Comparison of ENCODE assay signal across 27 cellular contexts in the genomic region with DNA sequence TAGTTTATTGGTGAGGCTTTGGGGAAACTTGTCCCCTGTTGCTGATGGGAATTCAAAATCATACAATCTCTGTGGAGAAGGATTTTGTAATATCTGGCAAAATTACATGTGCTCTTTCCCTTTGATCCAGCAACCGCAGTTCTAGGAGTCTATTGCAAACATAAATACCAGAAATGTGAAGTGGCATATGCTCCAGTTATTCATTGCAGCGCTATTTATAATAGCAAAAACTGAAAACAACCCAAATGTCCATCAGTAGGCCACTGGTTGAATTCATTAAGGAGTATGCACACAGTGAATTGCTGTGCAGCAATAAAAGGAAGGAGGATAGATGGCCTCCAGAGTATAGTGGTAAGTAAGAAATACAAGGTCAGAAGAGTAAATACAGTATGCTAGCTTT.
DNase-seq lines count a peak whose midpoint lies in the region; ATAC-seq, FAIRE-seq and TF ChIP-seq lines count a peak whose summit lies in the region.
"Had no signal": no experiment of that assay in that cellular context is flagged by ENCODE, and none has a peak within 500 bp of the region (broad histone marks: within the 10 kb centered on the region; RNA-seq: fewer than 3 reads in every experiment).

No MANE protein-coding gene starts in this region.

- no peak for TF ChIP-seq CTCF in liver (IDR thresholded peaks at IDR 0.05; ENCODE audit: low read depth, low read length, missing input control)
- no peak for TF ChIP-seq CTCF in HepG2 (CRISPR knock-in tag; IDR thresholded peaks at IDR 0.05)
- no peak for TF ChIP-seq CTCF in endothelial cell (IDR thresholded peaks at IDR 0.05; ENCODE audit: unreplicated experiment)

- in situ Hi-C loops in HepG2 (cut with HindIII; ENCODE audit: extremely low pct_ligation_motif_present, low pct_unique_long_range_greater_than_20kb) = no loop called here

- intact Hi-C loops in HepG2 (cut with micrococcal nuclease; ENCODE audit: unreplicated experiment) = no loop called here

- no peak for ATAC-seq in HepG2
- ATAC-seq: A549; foreskin keratinocyte; naive thymus-derived CD8-positive, alpha-beta T cell had no signal

- no peak overlapping the region for H3K4me3 Mint-ChIP-seq in endothelial cell (ENCODE audit: unreplicated experiment)
- H3K4me3 Mint-ChIP-seq: CD4-positive, alpha-beta T cell had no signal

- POLR2A ChIA-PET in HepG2 (lab: Yijun Ruan, JAX) = no interaction called here

- 44% methylated on average over 2 of the region's 2 CpGs for WGBS in liver
- WGBS in HepG2 (ENCODE audit: low lambda C conversion rate) = 13% methylated on average over 2 of the region's 2 CpGs

- DNase-seq in HepG2 (ENCODE audit: low spot score) (no peak), amniotic epithelial cell (ENCODE audit: low read depth) (peak; percentile 91), iris pigment epithelial cell (ENCODE audit: low read depth) (peak; percentile 75), NCI-H524 (lab: John Stamatoyannopoulos, UW) (no peak), RCC 7860 (ENCODE audit: low spot score) (no peak), endothelial cell (ENCODE audit: low spot score) (no peak), HTR-8/SVneo (ENCODE audit: insufficient read length, low spot score) (no peak)
- DNase-seq: activated naive CD4-positive, alpha-beta T cell; aorta; CD4-positive, alpha-beta T cell; cerebellar nuclear complex; effector CD8-positive, alpha-beta T cell; foreskin keratinocyte; kidney; mesendoderm; naive thymus-derived CD8-positive, alpha-beta T cell; NCI-H1092; NCI-H2081; NCI-H526 treated with DMSO at 0.1 percent for 48 hours; SHP77 treated with DMSO at 0.1 percent for 48 hours; stimulated activated CD4-positive, alpha-beta T cell treated with anti-CD3 and anti-CD28 coated beads, Interleukin-4, amount 100 ng/mL, for 4 hours had no signal

- H4K20me1 ChIP-seq in HepG2 (ENCODE audit: insufficient read depth, low read length) = no peaks in the 10 kb centered on the region

- no peak for TF ChIP-seq EP300 in HepG2 (IDR thresholded peaks at IDR 0.05; ENCODE audit: low read depth in 2 of 2, low read length in 2 of 2)
- TF ChIP-seq EP300 in HepG2 (CRISPR knock-in tag; IDR thresholded peaks at IDR 0.05; ENCODE audit: borderline replicate concordance) = no peak

- H3K4me1 ChIP-seq in liver (ENCODE audit: control insufficient read depth in 4 of 4, insufficient read depth in 4 of 4, low read length in 3 of 4) = peaks cover 0 to 5% (median 0%) of the 10 kb centered on the region in 4 donors
- H3K4me1 ChIP-seq in HepG2 (ENCODE audit: insufficient read depth, low read length) = peaks cover 49% of the 10 kb centered on the region

- no peak overlapping the region for H3K27ac Mint-ChIP-seq in endothelial cell (ENCODE audit: unreplicated experiment)
- H3K27ac Mint-ChIP-seq: CD4-positive, alpha-beta T cell; naive thymus-derived CD8-positive, alpha-beta T cell had no signal

- H3K9me3 Mint-ChIP-seq in endothelial cell (ENCODE audit: unreplicated experiment) = no peaks in the 10 kb centered on the region
- H3K9me3 Mint-ChIP-seq: CD4-positive, alpha-beta T cell; naive thymus-derived CD8-positive, alpha-beta T cell had no signal

- H3K9ac ChIP-seq in liver (ENCODE audit: low read depth in 1 of 2, low read length in 2 of 2) = no peak overlapping the region
- no peak overlapping the region for H3K9ac ChIP-seq in HepG2 (ENCODE audit: insufficient read depth, low read depth, low read length)
- H3K9ac ChIP-seq: KMS-11, parathyroid adenoma had no signal

- H3K9me3 ChIP-seq in liver (ENCODE audit: control insufficient read depth in 4 of 4, low read length in 3 of 4) (no peaks in the 10 kb centered on the region), HepG2 (ENCODE audit: low read length) (no peaks in the 10 kb centered on the region)
- H3K9me3 ChIP-seq: A549 had no signal

- no peaks in the 10 kb centered on the region for H3K36me3 Mint-ChIP-seq in endothelial cell (ENCODE audit: low read depth, unreplicated experiment)
- H3K36me3 Mint-ChIP-seq: naive thymus-derived CD8-positive, alpha-beta T cell had no signal

- H3K79me2 ChIP-seq in HepG2 (ENCODE audit: insufficient read depth, low read length) = no peaks in the 10 kb centered on the region
- H3K79me2 ChIP-seq: parathyroid adenoma had no signal

- H3K27ac ChIP-seq in liver (ENCODE audit: low read depth in 1 of 2, low read length in 2 of 2) = no peak overlapping the region
- no peak overlapping the region for H3K27ac ChIP-seq in HepG2 (ENCODE audit: extremely low read length, insufficient read depth, low read length)
- H3K27ac ChIP-seq: A549, foreskin keratinocyte, KMS-11, parathyroid adenoma, VCaP had no signal

- H3K4me2 ChIP-seq in HepG2 (ENCODE audit: low read depth, low read length) = no peak overlapping the region
- H3K4me2 ChIP-seq: A549, KMS-11 had no signal

- no peaks in the 10 kb centered on the region for H3K27me3 ChIP-seq in liver (ENCODE audit: control insufficient read depth in 4 of 4, insufficient read depth in 4 of 4, low read length in 3 of 4)
- H3K27me3 ChIP-seq in HepG2 (ENCODE audit: control insufficient read depth in 1 of 2, insufficient read depth in 2 of 2, low read length in 2 of 2) = peaks cover 2 to 45% of the 10 kb centered on the region in 2 experiments; a peak in 4 of 5 replicates

- no peak overlapping the region for H3K4me3 ChIP-seq in liver (ENCODE audit: low read depth in 1 of 3, low read length in 3 of 3)
- no peak overlapping the region for H3K4me3 ChIP-seq in HepG2 (replicated peaks in 1 of 3; ENCODE audit: insufficient read depth in 1 of 3, low read depth in 2 of 3, low read length in 3 of 3)
- H3K4me3 ChIP-seq: A549 had no signal

- CTCF ChIA-PET in HepG2 (lab: Yijun Ruan, JAX; ENCODE audit: low intra/inter-chr PET ratio, low total read pairs) = no interaction called here

- no peak for FAIRE-seq in HepG2 (lab: Jason Lieb, UNC)
- FAIRE-seq in RCC 7860 (lab: Jason Lieb, UNC) = no peak
- FAIRE-seq in HTR-8/SVneo (lab: Jason Lieb, UNC) = no peak
- FAIRE-seq: A549, GM18507, kidney had no signal

- no peak for TF ChIP-seq RAD21 in liver (IDR thresholded peaks at IDR 0.05)
- TF ChIP-seq RAD21 in HepG2 (CRISPR knock-in tag; IDR thresholded peaks at IDR 0.05) = no peak

- H3K4me1 Mint-ChIP-seq in endothelial cell (ENCODE audit: unreplicated experiment) = no peaks in the 10 kb centered on the region

- no TSS peak for BruUV-seq in HepG2 (replicated peaks; lab: Mats Ljungman, UMichigan)

- H3K27me3 Mint-ChIP-seq in endothelial cell (ENCODE audit: unreplicated experiment) = peaks cover 3% of the 10 kb centered on the region

- H3K36me3 ChIP-seq in liver (ENCODE audit: control insufficient read depth in 4 of 4, insufficient read depth in 3 of 4, low read depth in 1 of 4, low read length in 3 of 4) (no peaks in the 10 kb centered on the region), HepG2 (replicated peaks in 1 of 2; ENCODE audit: control insufficient read depth in 1 of 2, insufficient read depth in 2 of 2, low read length in 2 of 2) (no peaks in the 10 kb centered on the region)

- H2AFZ ChIP-seq in HepG2 (ENCODE audit: low read length) = no peak overlapping the region
- H2AFZ ChIP-seq: parathyroid adenoma had no signal

- no peak for TF ChIP-seq POLR2A in HepG2 (IDR thresholded peaks at IDR 0.05; ENCODE audit: insufficient read depth in 1 of 2, low read depth in 2 of 2, low read length in 2 of 2)

TF ChIP-seq in liver, 16 proteins besides CTCF, POLR2A, EP300 and RAD21:
- TF ChIP-seq FOXA1 (IDR thresholded peaks at IDR 0.05) (no peak), RXRA (IDR thresholded peaks at IDR 0.05) (peak in 1 of 2 donors; percentile 52), HNF4A (conservative IDR thresholded peaks at IDR 0.05) (peak in 1 of 2 donors; percentile 44)
- TF ChIP-seq, protein P1, sequence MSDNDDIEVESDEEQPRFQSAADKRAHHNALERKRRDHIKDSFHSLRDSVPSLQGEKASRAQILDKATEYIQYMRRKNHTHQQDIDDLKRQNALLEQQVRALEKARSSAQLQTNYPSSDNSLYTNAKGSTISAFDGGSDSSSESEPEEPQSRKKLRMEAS (IDR thresholded peaks at IDR 0.05) = peak; percentile 33

TF ChIP-seq in HepG2, 621 proteins besides CTCF, POLR2A, EP300 and RAD21:
- no peak for TF ChIP-seq ZNF329 (CRISPR knock-in tag; IDR thresholded peaks at IDR 0.05; ENCODE audit: low read depth)
- TF ChIP-seq ZNF101 (CRISPR knock-in tag; IDR thresholded peaks at IDR 0.05; ENCODE audit: borderline replicate concordance, low read depth) = no peak
- no peak for TF ChIP-seq CEBPG (CRISPR knock-in tag; IDR thresholded peaks at IDR 0.05)
- TF ChIP-seq ATF4 (CRISPR knock-in tag; IDR thresholded peaks at IDR 0.05) = peak in 1 of 2 experiments; percentile 89; a peak in 2 of 4 replicates
- TF ChIP-seq NCOA2 (CRISPR knock-in tag; IDR thresholded peaks at IDR 0.05) = no peak
- TF ChIP-seq KDM4B (CRISPR knock-in tag; IDR thresholded peaks at IDR 0.05) = no peak
- no peak for TF ChIP-seq ZFAT (CRISPR knock-in tag; conservative IDR thresholded peaks at IDR 0.05)
TF ChIP-seq in HepG2: peak in this region for 1.

Comparison
In these comparisons a context has a peak if more than half of its experiments do, and no peak if none do; other contexts are left out.
1. DNase-seq: peak in amniotic epithelial cell (single experiment) and iris pigment epithelial cell (single experiment); none in HepG2 (single experiment), NCI-H524 (0 of 2), RCC 7860 (single experiment), endothelial cell (single experiment) and HTR-8/SVneo (single experiment).